Comparison of ENCODE assay signal across 8 cellular contexts in genomic region chrY:12905520-12905887, GRCh38. TPM values are rescaled to one million over a fixed set of nuclear protein-coding genes. Genes with fewer than 3 reads are reported as not detected.
DNase-seq lines count a peak whose midpoint lies in the region; ATAC-seq lines count a peak whose summit lies in the region.

No MANE protein-coding gene starts in this region.

- ATAC-seq in HG02884 (IDR thresholded peaks at IDR 0.05; ENCODE audit: unreplicated experiment) = peak; percentile 42
- ATAC-seq in HG03135 (IDR thresholded peaks at IDR 0.05; ENCODE audit: unreplicated experiment) = no peak

- DNase-seq in CD1c-positive myeloid dendritic cell (ENCODE audit: extremely low spot score) (peak; percentile 83), SKM-1 treated with dmso at 0.1 percent for 144 hours (lab: John Stamatoyannopoulos, UW; ENCODE audit: unreplicated experiment) (peak; percentile 8), occipital lobe (lab: John Stamatoyannopoulos, UW) (peak; percentile 29), SHP77 treated with DMSO at 0.1 percent for 48 hours (lab: John Stamatoyannopoulos, UW) (no peak), NCI-H345 treated with DMSO at 0.1 percent for 48 hours (lab: John Stamatoyannopoulos, UW; ENCODE audit: unreplicated experiment) (no peak)
- DNase-seq in effector CD8-positive, alpha-beta T cell (lab: John Stamatoyannopoulos, UW) = peak; percentile 45

RNA-seq across cellular contexts. Expression of gene DDX3Y, which starts 0.8 kb away (rescaled TPM):
- total RNA-seq in occipital lobe = not detected

Comparison
In these comparisons a context has a peak if more than half of its experiments do, and no peak if none do; other contexts are left out.
1. DNase-seq: peak in CD1c-positive myeloid dendritic cell (single experiment), SKM-1 treated with dmso at 0.1 percent for 144 hours (single experiment), effector CD8-positive, alpha-beta T cell (single experiment) and occipital lobe (single experiment); none in SHP77 treated with DMSO at 0.1 percent for 48 hours (single experiment) and NCI-H345 treated with DMSO at 0.1 percent for 48 hours (single experiment).